ENCODE assay signal across 23 cellular contexts in the genomic region with DNA sequence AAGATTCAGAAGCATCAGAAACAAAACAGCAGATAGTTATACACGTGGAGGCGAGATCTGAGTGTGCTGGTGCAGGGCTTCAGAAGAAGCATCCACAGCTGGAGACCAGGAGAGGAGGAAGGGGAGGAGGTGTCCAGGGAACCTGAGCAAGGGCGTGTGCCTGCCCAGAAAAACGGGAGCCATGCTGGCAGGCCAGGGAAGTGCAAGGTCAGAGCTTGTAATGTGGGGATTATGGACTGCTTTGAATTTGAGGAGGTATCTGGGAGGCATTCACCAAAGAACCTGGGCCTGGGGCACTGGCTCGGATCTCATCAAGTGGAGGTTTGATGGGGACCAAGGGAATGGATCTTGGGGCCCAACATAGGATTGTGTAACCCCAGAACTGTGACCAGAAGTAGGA. TPM values are rescaled to one million over a fixed set of nuclear protein-coding genes. Genes with fewer than 3 reads are reported as not detected.
DNase-seq lines count a peak whose midpoint lies in the region; ATAC-seq, FAIRE-seq and TF ChIP-seq lines count a peak whose summit lies in the region.
"Had no signal": no experiment of that assay in that cellular context is flagged by ENCODE, and none has a peak within 500 bp of the region (broad histone marks: within the 10 kb centered on the region; RNA-seq: fewer than 3 reads in every experiment).

No MANE protein-coding gene starts in this region.

- POLR2A ChIA-PET in activated CD8-positive, alpha-beta T cell treated with anti-CD3 and anti-CD28 coated beads, Interleukin-2, amount 10 ng/mL, durations not matched to agents 7 days and 5 days (lab: Charles Lee): interaction anchor here (1.0 kb wide), 1 partner anchor 13 kb away, joined by 3 read pairs; no protein-coding TSS in a partner anchor

- ATAC-seq in stimulated activated naive CD8-positive, alpha-beta T cell treated with anti-CD3 and anti-CD28 coated beads, Interleukin-15, amount 100 ng/mL, for 72 hours: no peak
- no peak for ATAC-seq in stimulated activated naive CD8-positive, alpha-beta T cell treated with anti-CD3 and anti-CD28 coated beads, Interleukin-15, Interleukin-2, amounts not matched to agents 100 U/mL and 50 U/mL, for 24 hours
- ATAC-seq in activated CD8-positive, alpha-beta T cell treated with anti-CD3 and anti-CD28 coated beads, Interleukin-2, amount 10 ng/mL, durations not matched to agents 7 days and 5 days: no peak
- ATAC-seq in memory B cell (ENCODE audit: low read depth): no peak
- ATAC-seq in GM21390 (IDR thresholded peaks at IDR 0.05; ENCODE audit: unreplicated experiment): no peak
- ATAC-seq: Panc1 had no signal

- H3K9me3 Mint-ChIP-seq in stimulated activated naive CD8-positive, alpha-beta T cell treated with anti-CD3 and anti-CD28 coated beads, Interleukin-15, amount 100 ng/mL, for 72 hours: no peaks in the 10 kb centered on the region
- no peaks in the 10 kb centered on the region for H3K9me3 Mint-ChIP-seq in activated CD8-positive, alpha-beta T cell treated with anti-CD3 and anti-CD28 coated beads, Interleukin-2, amount 10 ng/mL, durations not matched to agents 7 days and 5 days (ENCODE audit: insufficient read depth)
- H3K9me3 Mint-ChIP-seq in memory B cell: no peaks in the 10 kb centered on the region

- no peaks in the 10 kb centered on the region for H3K27me3 Mint-ChIP-seq in stimulated activated naive CD8-positive, alpha-beta T cell treated with anti-CD3 and anti-CD28 coated beads, Interleukin-15, amount 100 ng/mL, for 72 hours
- no peaks in the 10 kb centered on the region for H3K27me3 Mint-ChIP-seq in activated CD8-positive, alpha-beta T cell treated with anti-CD3 and anti-CD28 coated beads, Interleukin-2, amount 10 ng/mL, durations not matched to agents 7 days and 5 days (ENCODE audit: low read depth)
- H3K27me3 Mint-ChIP-seq in memory B cell: no peaks in the 10 kb centered on the region

- no peak for TF ChIP-seq POLR2A in GM12891 (IDR thresholded peaks at IDR 0.05; ENCODE audit: low read depth, low read length)

- DNase-seq in stimulated activated naive CD8-positive, alpha-beta T cell treated with anti-CD3 and anti-CD28 coated beads, Interleukin-15, amount 100 ng/mL, for 72 hours: no peak
- no peak for DNase-seq in stimulated activated naive CD8-positive, alpha-beta T cell treated with anti-CD3 and anti-CD28 coated beads, Interleukin-15, Interleukin-2, amounts not matched to agents 100 U/mL and 50 U/mL, for 24 hours
- DNase-seq in activated CD8-positive, alpha-beta T cell treated with anti-CD3 and anti-CD28 coated beads, Interleukin-2, amount 10 ng/mL, durations not matched to agents 7 days and 5 days: no peak
- no peak for DNase-seq in memory B cell (ENCODE audit: low spot score in 2 of 2)
- no peak for DNase-seq in GM12891 (ENCODE audit: insufficient read length, low spot score)
- no peak for DNase-seq in putamen (ENCODE audit: low spot score)
- no peak for DNase-seq in HK-2 (ENCODE audit: unreplicated experiment)
- DNase-seq: cortex of kidney; glutamatergic neuron; H7; IMR-90; left cardiac atrium; mesenchymal stem cell; NCI-H524; NK-92 treated with Interleukin-12 subunit alpha and Interleukin-12 subunit beta, amount 100 ng/mL, for 24 hours; SIG-M5 had no signal

- H3K27ac Mint-ChIP-seq in stimulated activated naive CD8-positive, alpha-beta T cell treated with anti-CD3 and anti-CD28 coated beads, Interleukin-15, amount 100 ng/mL, for 72 hours: peak overlapping the region; percentile 13 to 82
- H3K27ac Mint-ChIP-seq in activated CD8-positive, alpha-beta T cell treated with anti-CD3 and anti-CD28 coated beads, Interleukin-2, amount 10 ng/mL, durations not matched to agents 7 days and 5 days: peak overlapping the region; percentile 26
- H3K27ac Mint-ChIP-seq in memory B cell: peak overlapping the region; percentile 77

- CTCF ChIA-PET in activated CD8-positive, alpha-beta T cell treated with anti-CD3 and anti-CD28 coated beads, Interleukin-2, amount 10 ng/mL, durations not matched to agents 7 days and 5 days (lab: Charles Lee): interaction anchor here (20.6 kb wide), 1 partner anchor 47 kb away, joined by 325 read pairs; no protein-coding TSS in a partner anchor

- H3K36me3 Mint-ChIP-seq in activated CD8-positive, alpha-beta T cell treated with anti-CD3 and anti-CD28 coated beads, Interleukin-2, amount 10 ng/mL, durations not matched to agents 7 days and 5 days (ENCODE audit: low read depth): peaks cover 79% of the 10 kb centered on the region
- peaks cover 23% of the 10 kb centered on the region for H3K36me3 Mint-ChIP-seq in memory B cell

- FAIRE-seq in GM12891 (lab: Jason Lieb, UNC): no peak
- FAIRE-seq: G401.6 had no signal

- no peak overlapping the region for H3K4me3 Mint-ChIP-seq in stimulated activated naive CD8-positive, alpha-beta T cell treated with anti-CD3 and anti-CD28 coated beads, Interleukin-15, amount 100 ng/mL, for 72 hours
- H3K4me3 Mint-ChIP-seq in activated CD8-positive, alpha-beta T cell treated with anti-CD3 and anti-CD28 coated beads, Interleukin-2, amount 10 ng/mL, durations not matched to agents 7 days and 5 days: no peak overlapping the region
- no peak overlapping the region for H3K4me3 Mint-ChIP-seq in memory B cell

- peaks cover 77% of the 10 kb centered on the region for H3K4me1 Mint-ChIP-seq in stimulated activated naive CD8-positive, alpha-beta T cell treated with anti-CD3 and anti-CD28 coated beads, Interleukin-15, amount 100 ng/mL, for 72 hours
- peaks cover 76% of the 10 kb centered on the region for H3K4me1 Mint-ChIP-seq in activated CD8-positive, alpha-beta T cell treated with anti-CD3 and anti-CD28 coated beads, Interleukin-2, amount 10 ng/mL, durations not matched to agents 7 days and 5 days (ENCODE audit: low read depth)
- H3K4me1 Mint-ChIP-seq in memory B cell: peaks cover 48% of the 10 kb centered on the region

TF ChIP-seq in GM12891, 5 proteins besides CTCF, POLR2A, EP300 and RAD21:
- no peak for TF ChIP-seq TAF1 (IDR thresholded peaks at IDR 0.05; ENCODE audit: low read depth, low read length)
- no peak for TF ChIP-seq PAX5 (IDR thresholded peaks at IDR 0.05; ENCODE audit: insufficient read depth, low read length, severe bottlenecking)
- no peak for TF ChIP-seq SPI1 (IDR thresholded peaks at IDR 0.05; ENCODE audit: low read depth, low read length)
- no peak for TF ChIP-seq POU2F2 (IDR thresholded peaks at IDR 0.05; ENCODE audit: low read depth, low read length)
- no peak for TF ChIP-seq POLR2AphosphoS5 (IDR thresholded peaks at IDR 0.05; ENCODE audit: low read depth, low read length)

RNA-seq across cellular contexts. Expression of a gene that starts 12.7 kb away (rescaled TPM):
- 100 to 1,000 TPM; 394 to 404 TPM for total RNA-seq in activated CD8-positive, alpha-beta T cell treated with anti-CD3 and anti-CD28 coated beads, Interleukin-2, amount 10 ng/mL, durations not matched to agents 7 days and 5 days
- polyA plus RNA-seq in GM12891 (2012; ENCODE audit: low read depth, missing spikeins): 57.5 TPM

RNA-seq across cellular contexts. Expression of a gene that starts 59.0 kb away (rescaled TPM):
- under 1 TPM in 1 of 2 experiments, not detected in 1; 0.31 TPM for total RNA-seq in activated CD8-positive, alpha-beta T cell treated with anti-CD3 and anti-CD28 coated beads, Interleukin-2, amount 10 ng/mL, durations not matched to agents 7 days and 5 days
- 0.08 TPM for polyA plus RNA-seq in GM12891 (2012; ENCODE audit: low read depth, missing spikeins)
- total RNA-seq: fibroblast of lung, H7, IMR-90, myocyte, osteocyte, temporal lobe had no signal
- polyA plus RNA-seq: IMR-90 had no signal

Comparison
In these comparisons a context has a peak if more than half of its experiments do, and no peak if none do; other contexts are left out.
1. H3K27ac Mint-ChIP-seq: peak in every context shown above with its lines; median percentile 77 in memory B cell; 48 in stimulated activated naive CD8-positive, alpha-beta T cell treated with anti-CD3 and anti-CD28 coated beads, Interleukin-15, amount 100 ng/mL, for 72 hours; 26 in activated CD8-positive, alpha-beta T cell treated with anti-CD3 and anti-CD28 coated beads, Interleukin-2, amount 10 ng/mL, durations not matched to agents 7 days and 5 days.